ENCODE assay signal across 2 cellular contexts in the genomic region with DNA sequence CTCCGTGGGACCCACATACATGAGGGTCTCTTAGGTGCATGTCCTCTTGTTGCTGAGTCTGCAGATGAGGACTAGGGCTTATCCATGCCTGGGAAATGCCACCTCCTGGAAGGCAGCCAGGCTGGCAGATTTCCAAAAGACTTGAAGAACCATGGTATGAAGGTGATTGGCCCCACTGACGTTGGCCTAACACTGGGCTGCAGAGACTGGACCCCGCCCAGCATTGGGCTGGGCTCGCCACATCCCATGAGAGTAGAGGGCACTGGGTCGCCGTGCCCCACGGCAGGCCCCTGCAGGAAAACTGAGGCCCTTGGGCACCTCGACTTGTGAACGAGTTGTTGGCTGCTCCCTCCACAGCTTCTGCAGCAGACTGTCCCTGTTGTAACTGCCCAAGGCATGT.
TF ChIP-seq lines count a peak whose summit lies in the region.

No MANE protein-coding gene starts in this region.

TF ChIP-seq in Ishikawa, 13 proteins besides CTCF, POLR2A, EP300 and RAD21:
- no peak for TF ChIP-seq EGR1 (IDR thresholded peaks at IDR 0.05)
- peak; percentile 60; the same call in 1 of the 2 replicates for TF ChIP-seq NFIC (IDR thresholded peaks at IDR 0.05)
TF ChIP-seq in Ishikawa: peak in this region for 1.

TF ChIP-seq in K562, 482 proteins besides CTCF, POLR2A, EP300 and RAD21:
- no peak for TF ChIP-seq NFE2L1 (tag; IDR thresholded peaks at IDR 0.05; ENCODE audit: borderline replicate concordance, low read depth)
- TF ChIP-seq NFIC (IDR thresholded peaks at IDR 0.05): peak; percentile 21; the same call in 1 of the 2 replicates
